In genomic region chr13:20512042-20512683, GRCh38 we compare ENCODE assay signal across 2 cellular contexts.
TF ChIP-seq lines count a peak whose summit lies in the region.

No MANE protein-coding gene starts in this region.

TF ChIP-seq in SK-N-SH, 30 proteins besides CTCF, POLR2A, EP300 and RAD21 (continued from another document):
- TF ChIP-seq USF1 (IDR thresholded peaks at IDR 0.05; ENCODE audit: borderline replicate concordance, low read depth): no peak
- no peak for TF ChIP-seq SMC3 (IDR thresholded peaks at IDR 0.05; ENCODE audit: low read depth, low read length)
- TF ChIP-seq RXRA (IDR thresholded peaks at IDR 0.05; ENCODE audit: borderline replicate concordance, low read depth): no peak
- no peak for TF ChIP-seq SIN3A (IDR thresholded peaks at IDR 0.05; ENCODE audit: borderline replicate concordance, low read depth, low read length)
- no peak for TF ChIP-seq MEF2A (IDR thresholded peaks at IDR 0.05; ENCODE audit: borderline replicate concordance, low read depth)
- TF ChIP-seq USF2 (IDR thresholded peaks at IDR 0.05; ENCODE audit: borderline replicate concordance, low read depth, low read length): no peak
- TF ChIP-seq RCOR1 (IDR thresholded peaks at IDR 0.05; ENCODE audit: low read length): no peak
- no peak for TF ChIP-seq CHD2 (IDR thresholded peaks at IDR 0.05; ENCODE audit: low read length, partially characterized antibody)
- TF ChIP-seq REST (IDR thresholded peaks at IDR 0.05; ENCODE audit: low read depth, low read length): no peak
- no peak for TF ChIP-seq IRF3 (IDR thresholded peaks at IDR 0.05; ENCODE audit: low read depth, low read length)
- no peak for TF ChIP-seq NRF1 (IDR thresholded peaks at IDR 0.05; ENCODE audit: low read depth, low read length)
- TF ChIP-seq ELF1 (IDR thresholded peaks at IDR 0.05): no peak

TF ChIP-seq in SK-N-SH treated with all-trans-retinoic acid at 6 μM for 48 hours, 23 proteins besides CTCF, POLR2A, EP300 and RAD21 (continued from another document):
- TF ChIP-seq PATZ1 (CRISPR knock-in tag; IDR thresholded peaks at IDR 0.05; ENCODE audit: borderline replicate concordance): no peak
